In the genomic region with DNA sequence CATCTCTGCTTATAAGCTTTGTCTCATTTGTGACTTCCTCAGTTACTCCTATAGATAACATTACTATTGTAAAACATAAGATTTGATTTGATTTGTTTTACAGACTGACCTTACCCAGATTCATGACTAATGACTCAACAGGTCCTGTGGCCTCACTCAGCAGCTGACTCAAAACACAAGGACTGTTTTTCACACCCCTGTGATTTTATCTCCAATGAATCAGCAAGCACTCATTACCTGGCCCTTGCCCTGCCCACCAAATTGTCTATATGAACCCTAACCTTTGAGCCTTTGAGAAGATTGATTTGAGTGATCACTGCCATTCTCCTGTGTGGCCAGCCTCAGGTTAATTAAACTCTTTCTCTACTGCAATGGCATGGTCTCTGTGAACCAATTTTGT, we compare ENCODE assay signal across 12 cellular contexts.
DNase-seq lines count a peak whose midpoint lies in the region; ATAC-seq, FAIRE-seq and TF ChIP-seq lines count a peak whose summit lies in the region.
"Had no signal": no experiment of that assay in that cellular context is flagged by ENCODE, and none has a peak within 500 bp of the region (broad histone marks: within the 10 kb centered on the region; RNA-seq: fewer than 3 reads in every experiment).

No MANE protein-coding gene starts in this region.

- dilution Hi-C loops in endothelial cell of umbilical vein (cut with MboI; ENCODE audit: extremely low pct_ligation_motif_present, low sequenced_read_pairs): no loop called here

- peak; percentile 97 for FAIRE-seq in H54 (lab: Jason Lieb, UNC)
- FAIRE-seq in endothelial cell of umbilical vein (lab: Jason Lieb, UNC): no peak

- H3K79me2 ChIP-seq in endothelial cell of umbilical vein (ENCODE audit: control insufficient read depth, insufficient read depth, low read length): no peaks in the 10 kb centered on the region

- H3K4me2 ChIP-seq in endothelial cell of umbilical vein (ENCODE audit: insufficient read depth, low read length): no peak overlapping the region

- CTCF ChIA-PET in endothelial cell of umbilical vein (lab: Charles Lee): interaction anchor here (1.0 kb wide), 1 partner anchor 13 kb away, joined by 4 read pairs; no protein-coding TSS in a partner anchor

- TF ChIP-seq POLR2A in H54 (IDR thresholded peaks at IDR 0.05; ENCODE audit: low read depth, low read length) (no peak), endothelial cell of umbilical vein (IDR thresholded peaks at IDR 0.05; ENCODE audit: low read depth, low read length) (no peak)

- BruUV-seq in endothelial cell of umbilical vein (replicated peaks; lab: Mats Ljungman, UMichigan): no TSS peak

- no peaks in the 10 kb centered on the region for H3K4me1 ChIP-seq in endothelial cell of umbilical vein (ENCODE audit: control insufficient read depth, extremely low read depth, insufficient read depth, low read length)
- H3K4me1 ChIP-seq: left lung, prostate gland had no signal

- H3K27ac ChIP-seq in endothelial cell of umbilical vein (ENCODE audit: insufficient read depth, low read depth, low read length): no peak overlapping the region
- H3K27ac ChIP-seq: left lung, prostate gland had no signal

- no peaks in the 10 kb centered on the region for H3K9me1 ChIP-seq in endothelial cell of umbilical vein (replicated peaks; ENCODE audit: control insufficient read depth, extremely low read depth, insufficient read depth, low read length)

- no peaks in the 10 kb centered on the region for H3K9me3 ChIP-seq in endothelial cell of umbilical vein (replicated peaks; ENCODE audit: control insufficient read depth, insufficient read depth, low read length)
- H3K9me3 ChIP-seq: left lung, prostate gland had no signal

- no peaks in the 10 kb centered on the region for H3K27me3 ChIP-seq in endothelial cell of umbilical vein (ENCODE audit: control insufficient read depth in 2 of 2, insufficient read depth in 2 of 2, low read length in 2 of 2)
- H3K27me3 ChIP-seq: left lung had no signal

- H3K36me3 ChIP-seq in endothelial cell of umbilical vein (ENCODE audit: control insufficient read depth in 2 of 2, extremely low read depth in 1 of 2, insufficient read depth in 2 of 2, low read length in 2 of 2): no peaks in the 10 kb centered on the region
- H3K36me3 ChIP-seq: left lung, prostate gland had no signal

- H4K20me1 ChIP-seq in endothelial cell of umbilical vein (replicated peaks; ENCODE audit: control insufficient read depth, extremely low read depth, insufficient read depth, low read length): no peaks in the 10 kb centered on the region

- no peak overlapping the region for H3K4me3 ChIP-seq in endothelial cell of umbilical vein (replicated peaks in 1 of 3; ENCODE audit: insufficient read depth in 1 of 3, low read depth in 1 of 3, low read length in 3 of 3)
- H3K4me3 ChIP-seq: left lung, prostate gland had no signal

- POLR2A ChIA-PET in endothelial cell of umbilical vein (lab: Charles Lee): no interaction called here

- TF ChIP-seq CTCF in endothelial cell of umbilical vein (IDR thresholded peaks at IDR 0.05; ENCODE audit: extremely low read depth in 1 of 2, insufficient read depth in 1 of 2, low read depth in 1 of 2, low read length in 2 of 2): no peak

- no peak overlapping the region for H2AFZ ChIP-seq in endothelial cell of umbilical vein (ENCODE audit: low read depth, low read length)

- DNase-seq in DMS53 treated with DMSO at 0.1 percent for 48 hours (lab: John Stamatoyannopoulos, UW; ENCODE audit: unreplicated experiment): peak; percentile 7
- DNase-seq in H54 (ENCODE audit: insufficient read length, low spot score): peak; percentile 5
- peak; percentile 19 for DNase-seq in endothelial cell of umbilical vein (ENCODE audit: low read depth, low spot score)
- DNase-seq in anterior cingulate cortex (lab: John Stamatoyannopoulos, UW): no peak
- no peak for DNase-seq in effector CD8-positive, alpha-beta T cell (lab: John Stamatoyannopoulos, UW)
- DNase-seq in mucosa of gallbladder (ENCODE audit: low spot score): no peak
- DNase-seq in NAMALWA (ENCODE audit: low spot score): no peak
- DNase-seq: activated CD4-positive, alpha-beta T cell treated with anti-CD3 and anti-CD28 coated beads, Interleukin-2, amount 50 U/mL, for 1 hour; left lung; NCI-H2171 had no signal

- H3K9ac ChIP-seq in endothelial cell of umbilical vein (replicated peaks; ENCODE audit: extremely low read depth, insufficient read depth, low read length): no peak overlapping the region

- ATAC-seq in HG03558 (IDR thresholded peaks at IDR 0.05; ENCODE audit: extremely low read depth, unreplicated experiment): peak; percentile 56
- ATAC-seq: left lung had no signal

- intact Hi-C loops in endothelial cell of umbilical vein (cut with micrococcal nuclease): no loop called here

TF ChIP-seq in endothelial cell of umbilical vein, 7 proteins besides CTCF, POLR2A, EP300 and RAD21:
- TF ChIP-seq GATA2 (IDR thresholded peaks at IDR 0.05; ENCODE audit: insufficient read depth, insufficient read length, low read depth, low read length) (peak; percentile 86), MYC (IDR thresholded peaks at IDR 0.05; ENCODE audit: low read depth, low read length) (no peak), FOS (IDR thresholded peaks at IDR 0.05; ENCODE audit: borderline replicate concordance, insufficient read depth, low read length) (peak; percentile 23)

Comparison
In these comparisons a context has a peak if more than half of its experiments do, and no peak if none do; other contexts are left out.
1. DNase-seq: peak in DMS53 treated with DMSO at 0.1 percent for 48 hours (single experiment), H54 (single experiment) and endothelial cell of umbilical vein (single experiment); none in anterior cingulate cortex (0 of 58), effector CD8-positive, alpha-beta T cell (single experiment), mucosa of gallbladder (single experiment) and NAMALWA (single experiment).